10 cellular contexts compared by ENCODE assay signal in genomic region chr4:84529169-84529751, GRCh38. TPM values are rescaled to one million over a fixed set of nuclear protein-coding genes. Genes with fewer than 3 reads are reported as not detected.
DNase-seq lines count a peak whose midpoint lies in the region; ATAC-seq, FAIRE-seq and TF ChIP-seq lines count a peak whose summit lies in the region.
"Had no signal": no experiment of that assay in that cellular context is flagged by ENCODE, and none has a peak within 500 bp of the region (broad histone marks: within the 10 kb centered on the region; RNA-seq: fewer than 3 reads in every experiment).

No MANE protein-coding gene starts in this region.

- peak; percentile 19 for DNase-seq in DMS114 treated with DMSO at 0.1 percent for 48 hours (lab: John Stamatoyannopoulos, UW; ENCODE audit: unreplicated experiment)
- DNase-seq in H7 = peak; percentile 19
- DNase-seq in epithelial cell of proximal tubule (ENCODE audit: low read depth) = no peak
- DNase-seq in small intestine = peak; percentile 14
- no peak for DNase-seq in T-helper 2 cell treated with Interferon-gamma antibody and Interleukin-4, amounts not matched to agents 5 μg/mL and 100 μg/mL, for 36 hours (ENCODE audit: low spot score)
- no peak for DNase-seq in H54 (ENCODE audit: insufficient read length, low spot score)

- no peak overlapping the region for H2AFZ ChIP-seq in OCI-LY3 (ENCODE audit: low read depth, low read length)

- no peak overlapping the region for H3K27ac Mint-ChIP-seq in T-helper 2 cell treated with Interferon-gamma antibody and Interleukin-4, amounts not matched to agents 5 μg/mL and 100 μg/mL, for 36 hours

- peaks cover 3% of the 10 kb centered on the region for H3K4me1 Mint-ChIP-seq in T-helper 2 cell treated with Interferon-gamma antibody and Interleukin-4, amounts not matched to agents 5 μg/mL and 100 μg/mL, for 36 hours (ENCODE audit: low read depth)
- H3K4me1 Mint-ChIP-seq: naive thymus-derived CD8-positive, alpha-beta T cell had no signal

- TF ChIP-seq POLR2A in GM18505 (IDR thresholded peaks at IDR 0.05; ENCODE audit: borderline replicate concordance, extremely low read depth, insufficient read depth, insufficient read length) = no peak
- TF ChIP-seq POLR2A in H54 (IDR thresholded peaks at IDR 0.05; ENCODE audit: low read depth, low read length) = no peak

- TF ChIP-seq CTCF in OCI-LY3 (IDR thresholded peaks at IDR 0.05; ENCODE audit: low read depth, low read length) (peak; percentile 79), epithelial cell of proximal tubule (conservative IDR thresholded peaks at IDR 0.05; ENCODE audit: low read depth, low read length) (peak; percentile 62)

- no peaks in the 10 kb centered on the region for H3K9me3 Mint-ChIP-seq in T-helper 2 cell treated with Interferon-gamma antibody and Interleukin-4, amounts not matched to agents 5 μg/mL and 100 μg/mL, for 36 hours

- H3K9me3 ChIP-seq in OCI-LY3 (ENCODE audit: insufficient read depth, low read length) (no peaks in the 10 kb centered on the region), small intestine (ENCODE audit: control insufficient read depth, low read depth) (no peaks in the 10 kb centered on the region)
- H3K9me3 ChIP-seq: SJSA1 had no signal

- H3K36me3 ChIP-seq in H7 (replicated peaks; ENCODE audit: control insufficient read depth, insufficient read depth, low read length) = no peaks in the 10 kb centered on the region
- H3K36me3 ChIP-seq in OCI-LY3 (replicated peaks; ENCODE audit: low read depth, low read length) = no peaks in the 10 kb centered on the region
- no peaks in the 10 kb centered on the region for H3K36me3 ChIP-seq in small intestine (ENCODE audit: control insufficient read depth in 2 of 2, insufficient read depth in 2 of 2, low read length in 2 of 2)
- H3K36me3 ChIP-seq: SJSA1 had no signal

- H3K4me3 Mint-ChIP-seq in T-helper 2 cell treated with Interferon-gamma antibody and Interleukin-4, amounts not matched to agents 5 μg/mL and 100 μg/mL, for 36 hours = no peak overlapping the region
- H3K4me3 Mint-ChIP-seq: naive thymus-derived CD8-positive, alpha-beta T cell had no signal

- H3K4me1 ChIP-seq in OCI-LY3 (ENCODE audit: low read length) (peaks cover 16% of the 10 kb centered on the region), small intestine (ENCODE audit: control insufficient read depth in 2 of 2, insufficient read depth in 1 of 2, low read depth in 1 of 2, low read length in 1 of 2) (no peaks in the 10 kb centered on the region)

- H3K4me3 ChIP-seq in H7 (ENCODE audit: insufficient read depth, low read depth, low read length) = no peak overlapping the region
- no peak overlapping the region for H3K4me3 ChIP-seq in OCI-LY3 (ENCODE audit: low read length)
- no peak overlapping the region for H3K4me3 ChIP-seq in epithelial cell of proximal tubule (ENCODE audit: low read depth, low read length)
- H3K4me3 ChIP-seq in small intestine (ENCODE audit: low read depth in 1 of 2, low read length in 2 of 2) = no peak overlapping the region
- H3K4me3 ChIP-seq: SJSA1 had no signal

- H3K79me2 ChIP-seq in OCI-LY3 (ENCODE audit: low read length) = no peaks in the 10 kb centered on the region

- no peaks in the 10 kb centered on the region for H3K27me3 Mint-ChIP-seq in T-helper 2 cell treated with Interferon-gamma antibody and Interleukin-4, amounts not matched to agents 5 μg/mL and 100 μg/mL, for 36 hours (ENCODE audit: low read depth)

- WGBS in small intestine, 3 donors = 92 to 96% (median 95%) methylated on average over 2 of the region's 2 CpGs

- H3K36me3 Mint-ChIP-seq in T-helper 2 cell treated with Interferon-gamma antibody and Interleukin-4, amounts not matched to agents 5 μg/mL and 100 μg/mL, for 36 hours (ENCODE audit: low read depth) = no peaks in the 10 kb centered on the region
- H3K36me3 Mint-ChIP-seq: naive thymus-derived CD8-positive, alpha-beta T cell had no signal

- FAIRE-seq in small intestine (lab: Jason Lieb, UNC) = peak; percentile 10
- no peak for FAIRE-seq in H54 (lab: Jason Lieb, UNC)

- no peak overlapping the region for H3K9ac ChIP-seq in OCI-LY3 (ENCODE audit: low read length)

- H3K4me2 ChIP-seq in OCI-LY3 (ENCODE audit: low read length) = no peak overlapping the region

- H3K27ac ChIP-seq in OCI-LY3 (ENCODE audit: low read length) = no peak overlapping the region
- no peak overlapping the region for H3K27ac ChIP-seq in small intestine (ENCODE audit: low read depth in 1 of 2, low read length in 1 of 2)
- H3K27ac ChIP-seq: SJSA1 had no signal

- no peaks in the 10 kb centered on the region for H4K20me1 ChIP-seq in OCI-LY3 (ENCODE audit: insufficient read depth, low read length)

- ATAC-seq in GM18505 (IDR thresholded peaks at IDR 0.05; ENCODE audit: unreplicated experiment) = no peak
- ATAC-seq: naive thymus-derived CD8-positive, alpha-beta T cell had no signal

- H3K27me3 ChIP-seq in H7 (ENCODE audit: control insufficient read depth, insufficient read depth, low read length) (no peaks in the 10 kb centered on the region), OCI-LY3 (ENCODE audit: low read depth, low read length) (peaks cover 5% of the 10 kb centered on the region; the same call in 1 of the 2 replicates), small intestine (ENCODE audit: control insufficient read depth in 2 of 2, insufficient read depth in 2 of 2, low read length in 2 of 2) (peaks cover 0 to 1% of the 10 kb centered on the region in 2 donors)

RNA-seq across cellular contexts. Expression of gene NKX6-1, which starts 30.2 kb away (rescaled TPM):
- not detected in 2 replicates for total RNA-seq in H7 (2014; rRNA removed; shearing (Covaris generic))
- not detected in 2 replicates for total RNA-seq in epithelial cell of proximal tubule
- polyA plus RNA-seq in small intestine = not detected
- total RNA-seq: naive thymus-derived CD8-positive, alpha-beta T cell had no signal
- polyA plus RNA-seq: naive thymus-derived CD8-positive, alpha-beta T cell had no signal

RNA-seq across cellular contexts. Expression of gene CDS1, which starts 53.7 kb away (rescaled TPM):
- total RNA-seq in H7 (2014; rRNA removed; shearing (Covaris generic)) = 4.5 and 7.1 TPM in 2 replicates
- total RNA-seq in epithelial cell of proximal tubule = 9.6 and 12.9 TPM in 2 replicates
- polyA plus RNA-seq in small intestine = 10 to 100 TPM; 19.2 to 29.9 (median 24.2) TPM

Comparison
In these comparisons a context has a peak if more than half of its experiments do, and no peak if none do; other contexts are left out.
1. DNase-seq: peak in DMS114 treated with DMSO at 0.1 percent for 48 hours (single experiment), H7 (single experiment) and small intestine (single experiment); none in epithelial cell of proximal tubule (single experiment), T-helper 2 cell treated with Interferon-gamma antibody and Interleukin-4, amounts not matched to agents 5 μg/mL and 100 μg/mL, for 36 hours (single experiment) and H54 (single experiment).